In the genomic region with DNA sequence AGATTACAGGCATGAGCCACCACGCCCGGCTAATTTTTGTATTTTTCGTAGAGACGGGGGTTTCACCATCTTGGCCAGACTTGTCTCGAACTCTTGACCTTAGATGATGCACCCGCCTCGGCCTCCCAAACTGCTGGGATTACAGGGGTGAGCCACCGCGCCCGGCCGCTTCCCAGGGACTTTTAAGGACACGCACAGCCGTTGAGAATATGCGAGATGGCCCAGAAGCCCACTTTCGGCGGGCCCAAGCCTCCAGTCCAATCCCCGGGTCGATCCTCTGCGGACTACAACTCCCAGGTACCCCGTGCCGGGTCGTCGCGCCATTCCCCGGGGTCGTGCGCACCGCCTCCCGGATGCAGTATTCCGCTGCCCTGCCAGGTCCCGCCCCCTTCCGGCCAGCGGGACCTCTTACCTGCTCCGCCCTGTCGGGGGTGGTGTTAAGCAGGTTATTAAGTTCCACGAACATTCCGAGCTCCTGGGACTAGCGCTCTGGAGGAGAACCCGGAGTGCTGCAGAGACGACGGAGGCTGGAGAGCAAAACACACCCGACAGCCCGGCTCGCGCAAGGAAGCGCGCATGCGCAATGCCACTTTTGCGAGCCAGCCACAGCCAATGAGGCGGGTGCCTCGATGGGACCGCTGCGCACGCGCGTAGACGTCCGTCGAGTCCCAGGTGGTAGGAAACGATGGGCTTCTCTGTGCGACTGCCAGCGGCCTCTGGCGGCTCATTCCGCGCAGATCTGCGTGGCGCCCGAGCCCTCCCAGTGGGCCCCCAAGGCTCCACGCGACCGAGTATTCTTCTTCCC, we compare ENCODE assay signal across 1 cellular context.
TF ChIP-seq lines count a peak whose summit lies in the region.

A gene with protein sequence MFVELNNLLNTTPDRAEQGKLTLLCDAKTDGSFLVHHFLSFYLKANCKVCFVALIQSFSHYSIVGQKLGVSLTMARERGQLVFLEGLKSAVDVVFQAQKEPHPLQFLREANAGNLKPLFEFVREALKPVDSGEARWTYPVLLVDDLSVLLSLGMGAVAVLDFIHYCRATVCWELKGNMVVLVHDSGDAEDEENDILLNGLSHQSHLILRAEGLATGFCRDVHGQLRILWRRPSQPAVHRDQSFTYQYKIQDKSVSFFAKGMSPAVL (minus strand): TSS at position 588 of the 805 bp plus-strand sequence. CDS start 122 bp downstream, at position 466.

TF ChIP-seq in HepG2, 621 proteins besides CTCF, POLR2A, EP300 and RAD21 (continued from another document and continues in another):
- TF ChIP-seq SRF (IDR thresholded peaks at IDR 0.05; ENCODE audit: low read depth, low read length): no peak
- TF ChIP-seq, protein P1, sequence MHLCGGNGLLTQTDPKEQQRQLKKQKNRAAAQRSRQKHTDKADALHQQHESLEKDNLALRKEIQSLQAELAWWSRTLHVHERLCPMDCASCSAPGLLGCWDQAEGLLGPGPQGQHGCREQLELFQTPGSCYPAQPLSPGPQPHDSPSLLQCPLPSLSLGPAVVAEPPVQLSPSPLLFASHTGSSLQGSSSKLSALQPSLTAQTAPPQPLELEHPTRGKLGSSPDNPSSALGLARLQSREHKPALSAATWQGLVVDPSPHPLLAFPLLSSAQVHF (CRISPR knock-in tag; IDR thresholded peaks at IDR 0.05): no peak; the same call in 1 of the 2 replicates
- TF ChIP-seq ATF7 (IDR thresholded peaks at IDR 0.05): no peak
- no peak for TF ChIP-seq ATF7 (CRISPR knock-in tag; IDR thresholded peaks at IDR 0.05)
- no peak for TF ChIP-seq ZNF577 (CRISPR knock-in tag; IDR thresholded peaks at IDR 0.05; ENCODE audit: borderline replicate concordance, low read depth)
- no peak for TF ChIP-seq ZNF775 (CRISPR knock-in tag; IDR thresholded peaks at IDR 0.05; ENCODE audit: borderline replicate concordance)
- TF ChIP-seq ZNF414 (CRISPR knock-in tag; IDR thresholded peaks at IDR 0.05): 0 out of 2 replicates have a peak, but pooled peaks have one; percentile 67
- 0 out of 2 replicates have a peak, but pooled peaks have one; percentile 42 for TF ChIP-seq ZNF616 (CRISPR knock-in tag; IDR thresholded peaks at IDR 0.05; ENCODE audit: low read depth)
- TF ChIP-seq GRHL1 (CRISPR knock-in tag; conservative IDR thresholded peaks at IDR 0.05): no peak
- no peak; the same call in 1 of the 2 replicates for TF ChIP-seq NFKB2 (CRISPR knock-in tag; IDR thresholded peaks at IDR 0.05; ENCODE audit: borderline replicate concordance)
- TF ChIP-seq TMF1 (CRISPR knock-in tag; IDR thresholded peaks at IDR 0.05; ENCODE audit: low read depth): peak; percentile 77; the same call in 1 of the 2 replicates
- TF ChIP-seq ZNF709 (CRISPR knock-in tag; IDR thresholded peaks at IDR 0.05): peak; percentile 51; the same call in 1 of the 2 replicates
- TF ChIP-seq THAP9 (CRISPR knock-in tag; IDR thresholded peaks at IDR 0.05; ENCODE audit: borderline replicate concordance): peak; percentile 77
- 0 out of 2 replicates have a peak, but pooled peaks have one; percentile 41 for TF ChIP-seq BRCA1 (CRISPR knock-in tag; IDR thresholded peaks at IDR 0.05)
- 0 out of 2 replicates have a peak, but pooled peaks have one; percentile 18 for TF ChIP-seq ZBTB38 (CRISPR knock-in tag; IDR thresholded peaks at IDR 0.05)
- no peak for TF ChIP-seq BCLAF1 (IDR thresholded peaks at IDR 0.05)
- TF ChIP-seq PAWR (CRISPR knock-in tag; IDR thresholded peaks at IDR 0.05; ENCODE audit: borderline replicate concordance): no peak
- TF ChIP-seq MXI1 (IDR thresholded peaks at IDR 0.05; ENCODE audit: borderline replicate concordance, low read depth, low read length): peak; percentile 59; the same call in 1 of the 3 replicates
- 0 out of 2 replicates have a peak, but pooled peaks have one; percentile 56 for TF ChIP-seq E2F5 (CRISPR knock-in tag; conservative IDR thresholded peaks at IDR 0.05)
- TF ChIP-seq ZNF564 (CRISPR knock-in tag; IDR thresholded peaks at IDR 0.05): no peak
- peak; percentile 80; the same call in 1 of the 2 replicates for TF ChIP-seq KAT7 (CRISPR knock-in tag; IDR thresholded peaks at IDR 0.05; ENCODE audit: borderline replicate concordance)
- no peak for TF ChIP-seq RFX1 (IDR thresholded peaks at IDR 0.05)
- TF ChIP-seq KLF12 (CRISPR knock-in tag; IDR thresholded peaks at IDR 0.05; ENCODE audit: borderline replicate concordance): no peak; the same call in 1 of the 2 replicates
- no peak for TF ChIP-seq ZNF343 (CRISPR knock-in tag; IDR thresholded peaks at IDR 0.05)
- TF ChIP-seq RBAK (CRISPR knock-in tag; IDR thresholded peaks at IDR 0.05): 0 out of 2 replicates have a peak, but pooled peaks have one; percentile 31
- TF ChIP-seq PBX3 (CRISPR knock-in tag; IDR thresholded peaks at IDR 0.05; ENCODE audit: borderline replicate concordance): peak; percentile 75; the same call in 1 of the 2 replicates
- peak; percentile 68 for TF ChIP-seq HOXA3 (CRISPR knock-in tag; IDR thresholded peaks at IDR 0.05)
- no peak for TF ChIP-seq CENPX (CRISPR knock-in tag; IDR thresholded peaks at IDR 0.05)
- no peak for TF ChIP-seq KLF9 (CRISPR knock-in tag; IDR thresholded peaks at IDR 0.05; ENCODE audit: low read depth)
- no peak for TF ChIP-seq TFE3 (CRISPR knock-in tag; IDR thresholded peaks at IDR 0.05)
- TF ChIP-seq SALL2 (CRISPR knock-in tag; IDR thresholded peaks at IDR 0.05): 0 out of 2 replicates have a peak, but pooled peaks have one; percentile 90
- TF ChIP-seq ZNF567 (CRISPR knock-in tag; IDR thresholded peaks at IDR 0.05; ENCODE audit: borderline replicate concordance): 0 out of 2 replicates have a peak, but pooled peaks have one; percentile 87
- peak; percentile 41; the same call in 1 of the 2 replicates for TF ChIP-seq ZNF792 (CRISPR knock-in tag; IDR thresholded peaks at IDR 0.05)
- peak; percentile 77; the same call in 1 of the 2 replicates for TF ChIP-seq TFDP1 (CRISPR knock-in tag; IDR thresholded peaks at IDR 0.05; ENCODE audit: borderline replicate concordance)
- peak; percentile 99 for TF ChIP-seq GABPB1 (CRISPR knock-in tag; IDR thresholded peaks at IDR 0.05)
- TF ChIP-seq ZNF496 (CRISPR knock-in tag; IDR thresholded peaks at IDR 0.05; ENCODE audit: insufficient replicate concordance): no peak
